17 cellular contexts compared by ENCODE assay signal in genomic region chr11:123209591-123209990, GRCh38. TPM values are rescaled to one million over a fixed set of nuclear protein-coding genes. Genes with fewer than 3 reads are reported as not detected.
DNase-seq lines count a peak whose midpoint lies in the region; ATAC-seq and TF ChIP-seq lines count a peak whose summit lies in the region.
"Had no signal": no experiment of that assay in that cellular context is flagged by ENCODE, and none has a peak within 500 bp of the region (broad histone marks: within the 10 kb centered on the region; RNA-seq: fewer than 3 reads in every experiment).

No MANE protein-coding gene starts in this region.

- H3K27me3 ChIP-seq in OCI-LY3 (ENCODE audit: low read depth, low read length) (peaks cover 47% of the 10 kb centered on the region), prostate gland (replicated peaks; ENCODE audit: insufficient read depth) (no peaks in the 10 kb centered on the region)
- H3K27me3 ChIP-seq: BLaER1 treated with 17β-estradiol and CSF1 and Interleukin-3, amounts not matched to agents 10 nM and 100 nM had no signal

- no peak for TF ChIP-seq POLR2A in prostate gland (IDR thresholded peaks at IDR 0.05)

- peak overlapping the region; percentile 11 to 68 (median 16) for H3K27ac Mint-ChIP-seq in nephron

- H3K4me3 ChIP-seq in OCI-LY3 (ENCODE audit: low read length), result no peak overlapping the region
- H3K4me3 ChIP-seq in prostate gland, result no peak overlapping the region
- H3K4me3 ChIP-seq: BLaER1 treated with 17β-estradiol and CSF1 and Interleukin-3, amounts not matched to agents 10 nM and 100 nM; K562 had no signal

- H3K27me3 Mint-ChIP-seq in nephron (ENCODE audit: low read depth), result peaks cover 34% of the 10 kb centered on the region

- H4K20me1 ChIP-seq in OCI-LY3 (ENCODE audit: insufficient read depth, low read length), result no peaks in the 10 kb centered on the region
- H4K20me1 ChIP-seq: BLaER1 treated with 17β-estradiol and CSF1 and Interleukin-3, amounts not matched to agents 10 nM and 100 nM had no signal

- H3K79me2 ChIP-seq in OCI-LY3 (ENCODE audit: low read length), result no peaks in the 10 kb centered on the region

- H3K36me3 Mint-ChIP-seq in nephron (ENCODE audit: low read depth), result no peaks in the 10 kb centered on the region

- H3K4me1 Mint-ChIP-seq in nephron, result peaks cover 51% of the 10 kb centered on the region

- peak overlapping the region in 1 of 3 experiments; percentile 18 for H3K4me3 Mint-ChIP-seq in nephron
- H3K4me3 Mint-ChIP-seq: H9 had no signal

- no peaks in the 10 kb centered on the region for H3K36me3 ChIP-seq in OCI-LY3 (replicated peaks; ENCODE audit: low read depth, low read length)
- H3K36me3 ChIP-seq in prostate gland, result no peaks in the 10 kb centered on the region
- H3K36me3 ChIP-seq: BLaER1 treated with 17β-estradiol and CSF1 and Interleukin-3, amounts not matched to agents 10 nM and 100 nM had no signal

- no peaks in the 10 kb centered on the region for H3K9me3 Mint-ChIP-seq in nephron
- H3K9me3 Mint-ChIP-seq: H9 had no signal

- H3K9ac ChIP-seq in OCI-LY3 (ENCODE audit: low read length), result no peak overlapping the region
- H3K9ac ChIP-seq: BLaER1 treated with 17β-estradiol and CSF1 and Interleukin-3, amounts not matched to agents 10 nM and 100 nM had no signal

- no peak for TF ChIP-seq CTCF in OCI-LY3 (IDR thresholded peaks at IDR 0.05; ENCODE audit: low read depth, low read length)
- TF ChIP-seq CTCF in nephron (IDR thresholded peaks at IDR 0.05; ENCODE audit: unreplicated experiment in 3 of 3), result no peak
- no peak for TF ChIP-seq CTCF in prostate gland (IDR thresholded peaks at IDR 0.05)

- WGBS in prostate gland, result 93% methylated on average over 4 of the region's 4 CpGs

- no peak overlapping the region for H2AFZ ChIP-seq in OCI-LY3 (ENCODE audit: low read depth, low read length)

- no peak for ATAC-seq in HG03460 (IDR thresholded peaks at IDR 0.05; ENCODE audit: unreplicated experiment)
- ATAC-seq in GM18868 (IDR thresholded peaks at IDR 0.05; ENCODE audit: unreplicated experiment), result no peak
- ATAC-seq: K562 had no signal

- no peaks in the 10 kb centered on the region for H3K9me3 ChIP-seq in OCI-LY3 (ENCODE audit: insufficient read depth, low read length)
- H3K9me3 ChIP-seq in prostate gland, result no peaks in the 10 kb centered on the region
- H3K9me3 ChIP-seq: BLaER1 treated with 17β-estradiol and CSF1 and Interleukin-3, amounts not matched to agents 10 nM and 100 nM had no signal

- intact Hi-C loops in prostate gland (cut with DNase I), result no loop called here

- H3K4me2 ChIP-seq in OCI-LY3 (ENCODE audit: low read length), result peak overlapping the region; percentile 41
- H3K4me2 ChIP-seq: BLaER1 treated with 17β-estradiol and CSF1 and Interleukin-3, amounts not matched to agents 10 nM and 100 nM had no signal

- DNase-seq in NOMO-1 (lab: John Stamatoyannopoulos, UW; ENCODE audit: unreplicated experiment in 2 of 2) (peak; percentile 37 to 42), NOMO-1 treated with dmso at 0.1 percent for 144 hours (lab: John Stamatoyannopoulos, UW; ENCODE audit: unreplicated experiment) (no peak), prostate gland (ENCODE audit: low spot score) (no peak), mesenteric fat pad (ENCODE audit: low spot score) (no peak)
- DNase-seq: 8988T; H9; NCI-H1092 treated with DMSO at 0.1 percent for 48 hours; NCI-H1694; NCI-H69; NK-92 treated with Interleukin-12 subunit alpha and Interleukin-12 subunit beta, amount 100 ng/mL, for 24 hours; SIG-M5 had no signal

- no peak overlapping the region for H3K27ac ChIP-seq in OCI-LY3 (ENCODE audit: low read length)
- H3K27ac ChIP-seq in prostate gland, result no peak overlapping the region
- H3K27ac ChIP-seq: BLaER1 treated with 17β-estradiol and CSF1 and Interleukin-3, amounts not matched to agents 10 nM and 100 nM had no signal

- H3K4me1 ChIP-seq in OCI-LY3 (ENCODE audit: low read length), result peaks cover 14% of the 10 kb centered on the region
- H3K4me1 ChIP-seq in prostate gland (replicated peaks), result no peaks in the 10 kb centered on the region

RNA-seq across cellular contexts. Expression of gene CLMP, which starts 14.5 kb away (rescaled TPM):
- total RNA-seq in prostate gland, result 10 to 100 TPM in 1 of 2 donors, 1 to 10 TPM in 1; 5.0 to 10.7 TPM
- total RNA-seq in mesenteric fat pad, result 199 TPM

Comparison
In these comparisons a context has a peak if more than half of its experiments do, and no peak if none do; other contexts are left out.
1. DNase-seq: peak in NOMO-1 (2 of 2); none in NOMO-1 treated with dmso at 0.1 percent for 144 hours (single experiment), prostate gland (single experiment) and mesenteric fat pad (single experiment).
2. RNA of gene CLMP, which starts 14.5 kb away (total RNA-seq): 199 TPM in mesenteric fat pad (single experiment); 5.0 to 10.7 TPM in prostate gland; every median in the first group is over 10 times any median in the second.